1 cellular context compared by ENCODE assay signal in the genomic region with DNA sequence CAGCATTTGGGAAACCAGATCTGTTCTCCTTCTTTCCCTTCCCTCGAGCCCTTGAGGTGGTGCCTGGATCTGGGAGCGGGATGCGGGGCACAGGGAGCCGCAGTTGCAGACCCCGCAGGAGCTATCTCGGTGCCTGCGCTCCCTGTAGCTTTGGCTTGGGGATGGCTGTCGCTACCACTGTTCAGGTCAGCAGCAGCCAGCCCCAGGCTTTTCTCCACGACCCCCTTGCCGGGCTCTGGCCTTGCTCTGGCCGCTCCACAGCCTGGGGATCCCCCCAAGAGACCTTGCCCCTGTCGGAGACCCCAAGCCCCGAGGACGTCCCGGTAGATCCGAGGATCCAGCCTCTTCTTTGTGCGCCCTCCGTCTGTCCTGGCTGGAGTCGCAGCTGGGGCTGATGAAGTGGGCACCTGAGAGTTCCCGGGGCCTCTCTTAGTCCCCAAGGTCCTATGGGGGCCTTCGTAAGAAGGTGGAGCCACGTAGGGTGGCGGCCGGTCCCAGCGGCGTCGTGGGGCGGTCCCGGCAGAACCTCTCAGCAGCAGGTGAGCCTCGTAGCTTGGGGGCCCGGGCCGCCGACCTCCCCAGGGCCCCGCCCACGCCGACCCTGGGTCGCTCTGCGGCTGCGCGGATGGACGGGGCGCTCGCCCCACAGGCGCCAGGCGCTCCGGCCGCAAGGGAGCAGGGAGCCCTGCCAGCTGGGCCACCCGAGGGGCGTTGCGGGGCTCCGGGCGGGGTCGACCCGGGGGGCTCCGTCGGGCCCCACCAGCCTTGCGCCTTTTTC.
A peak's percentile ranks its signal among the peaks of the same experiment; 100 is the strongest.
TF ChIP-seq lines count a peak whose summit lies in the region.

No MANE protein-coding gene starts in this region.

TF ChIP-seq in HepG2, 621 proteins besides CTCF, POLR2A, EP300 and RAD21 (continued from another document):
- TF ChIP-seq, protein P1, sequence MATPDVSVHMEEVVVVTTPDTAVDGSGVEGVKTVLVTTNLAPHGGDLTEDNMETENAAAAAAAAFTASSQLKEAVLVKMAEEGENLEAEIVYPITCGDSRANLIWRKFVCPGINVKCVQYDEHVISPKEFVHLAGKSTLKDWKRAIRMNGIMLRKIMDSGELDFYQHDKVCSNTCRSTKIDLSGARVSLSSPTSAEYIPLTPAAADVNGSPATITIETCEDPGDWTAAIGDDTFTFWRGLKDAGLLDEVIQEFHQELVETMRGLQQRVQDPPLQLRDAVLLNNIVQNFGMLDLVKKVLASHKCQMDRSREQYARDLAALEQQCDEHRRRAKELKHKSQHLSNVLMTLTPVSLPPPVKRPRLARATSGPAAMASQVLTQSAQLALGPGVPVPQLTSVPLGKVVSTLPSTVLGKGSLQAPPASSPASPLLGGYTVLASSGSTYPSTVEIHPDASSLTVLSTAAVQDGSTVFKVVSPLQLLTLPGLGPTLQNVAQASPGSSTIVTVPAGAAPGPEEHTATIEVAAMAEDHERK (CRISPR knock-in tag; IDR thresholded peaks at IDR 0.05; ENCODE audit: low read depth), result no peak
- TF ChIP-seq ZNF660 (CRISPR knock-in tag; IDR thresholded peaks at IDR 0.05; ENCODE audit: borderline replicate concordance, low read depth) (no peak), ZNF746 (CRISPR knock-in tag; IDR thresholded peaks at IDR 0.05) (no peak), SKI (IDR thresholded peaks at IDR 0.05; ENCODE audit: partially characterized antibody) (no peak), ARID5B (CRISPR knock-in tag; IDR thresholded peaks at IDR 0.05) (no peak), THAP11 (CRISPR knock-in tag; IDR thresholded peaks at IDR 0.05) (0 out of 2 replicates have a peak, but pooled peaks have one; percentile 6), ZNF335 (CRISPR knock-in tag; IDR thresholded peaks at IDR 0.05) (no peak), GATAD2A (CRISPR knock-in tag; IDR thresholded peaks at IDR 0.05) (no peak), TMF1 (CRISPR knock-in tag; IDR thresholded peaks at IDR 0.05; ENCODE audit: low read depth) (no peak), GLMP (CRISPR knock-in tag; IDR thresholded peaks at IDR 0.05; ENCODE audit: borderline replicate concordance) (no peak), SAP130 (CRISPR knock-in tag; IDR thresholded peaks at IDR 0.05; ENCODE audit: low read depth) (peak; percentile 10; the same call in 1 of the 2 replicates), PLSCR1 (CRISPR knock-in tag; IDR thresholded peaks at IDR 0.05; ENCODE audit: borderline replicate concordance) (no peak), ZNF138 (CRISPR knock-in tag; IDR thresholded peaks at IDR 0.05; ENCODE audit: low read depth) (no peak), DR1 (CRISPR knock-in tag; IDR thresholded peaks at IDR 0.05) (no peak), PHF20 (CRISPR knock-in tag; IDR thresholded peaks at IDR 0.05) (0 out of 2 replicates have a peak, but pooled peaks have one; percentile 13), ELF1 (CRISPR knock-in tag; IDR thresholded peaks at IDR 0.05) (no peak), ZBTB7A (CRISPR knock-in tag; IDR thresholded peaks at IDR 0.05) (no peak), KDM2A (CRISPR knock-in tag; IDR thresholded peaks at IDR 0.05; ENCODE audit: borderline replicate concordance, low read depth) (no peak), FOSL1 (CRISPR knock-in tag; IDR thresholded peaks at IDR 0.05; ENCODE audit: borderline replicate concordance) (no peak), ZSCAN30 (CRISPR knock-in tag; IDR thresholded peaks at IDR 0.05) (no peak), CENPT (CRISPR knock-in tag; IDR thresholded peaks at IDR 0.05; ENCODE audit: low read depth) (no peak; the same call in 1 of the 2 replicates), ZNF563 (CRISPR knock-in tag; IDR thresholded peaks at IDR 0.05) (no peak), ZNF333 (CRISPR knock-in tag; IDR thresholded peaks at IDR 0.05; ENCODE audit: borderline replicate concordance) (0 out of 2 replicates have a peak, but pooled peaks have one; percentile 7), ERF (CRISPR knock-in tag; IDR thresholded peaks at IDR 0.05) (no peak), KDM5B (CRISPR knock-in tag; IDR thresholded peaks at IDR 0.05; ENCODE audit: borderline replicate concordance) (no peak), ZNF883 (CRISPR knock-in tag; IDR thresholded peaks at IDR 0.05; ENCODE audit: not compliant biosample characterization) (no peak)
- TF ChIP-seq, protein P2, sequence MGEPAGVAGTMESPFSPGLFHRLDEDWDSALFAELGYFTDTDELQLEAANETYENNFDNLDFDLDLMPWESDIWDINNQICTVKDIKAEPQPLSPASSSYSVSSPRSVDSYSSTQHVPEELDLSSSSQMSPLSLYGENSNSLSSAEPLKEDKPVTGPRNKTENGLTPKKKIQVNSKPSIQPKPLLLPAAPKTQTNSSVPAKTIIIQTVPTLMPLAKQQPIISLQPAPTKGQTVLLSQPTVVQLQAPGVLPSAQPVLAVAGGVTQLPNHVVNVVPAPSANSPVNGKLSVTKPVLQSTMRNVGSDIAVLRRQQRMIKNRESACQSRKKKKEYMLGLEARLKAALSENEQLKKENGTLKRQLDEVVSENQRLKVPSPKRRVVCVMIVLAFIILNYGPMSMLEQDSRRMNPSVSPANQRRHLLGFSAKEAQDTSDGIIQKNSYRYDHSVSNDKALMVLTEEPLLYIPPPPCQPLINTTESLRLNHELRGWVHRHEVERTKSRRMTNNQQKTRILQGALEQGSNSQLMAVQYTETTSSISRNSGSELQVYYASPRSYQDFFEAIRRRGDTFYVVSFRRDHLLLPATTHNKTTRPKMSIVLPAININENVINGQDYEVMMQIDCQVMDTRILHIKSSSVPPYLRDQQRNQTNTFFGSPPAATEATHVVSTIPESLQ (CRISPR knock-in tag; conservative IDR thresholded peaks at IDR 0.05), result no peak
